In the genomic region with DNA sequence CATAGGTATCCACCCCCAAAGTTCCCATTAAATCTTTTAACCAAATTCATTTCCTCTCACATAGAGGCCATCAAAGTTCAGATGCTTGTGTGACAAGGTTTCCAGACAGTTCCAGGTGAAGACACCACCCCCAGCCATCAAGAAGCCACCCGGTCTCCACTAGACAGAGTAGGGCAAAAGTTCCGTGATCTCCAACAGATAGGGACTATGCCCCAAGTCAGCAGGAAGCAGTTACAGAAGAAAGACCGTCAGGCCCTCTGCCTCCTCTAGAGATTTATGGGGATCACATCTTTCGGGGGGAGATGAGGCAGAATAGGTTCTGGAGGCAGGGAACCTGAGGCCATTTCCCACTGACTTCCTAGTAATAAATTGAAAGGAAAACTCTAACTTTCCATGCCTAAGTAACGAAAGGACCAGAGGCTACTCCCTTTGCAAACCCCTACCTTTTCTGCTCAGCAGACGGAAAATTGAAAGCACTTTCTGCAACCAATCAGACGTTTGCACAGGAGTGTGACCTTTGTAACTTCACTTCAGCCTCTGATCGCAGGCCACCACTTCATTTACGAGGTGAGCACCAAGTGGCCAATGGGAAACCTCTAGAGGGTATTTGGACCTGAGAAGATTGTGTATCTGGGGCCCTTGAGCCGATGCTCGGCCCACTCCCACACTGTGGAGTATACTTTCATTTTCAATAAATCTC, we compare ENCODE assay signal across 24 cellular contexts.
"Had no signal": no experiment of that assay in that cellular context is flagged by ENCODE, and none has a peak within 500 bp of the region (broad histone marks: within the 10 kb centered on the region; RNA-seq: fewer than 3 reads in every experiment).

No MANE protein-coding gene starts in this region.

- H3K4me1 ChIP-seq: gastroesophageal sphincter, prostate gland, right atrium auricular region, tibial nerve had no signal

- H3K4me3 ChIP-seq: gastroesophageal sphincter, lung, ovary, prostate gland, right atrium auricular region, tibial nerve had no signal

- H3K9me3 ChIP-seq: gastroesophageal sphincter, neutrophil, ovary, prostate gland, right atrium auricular region, tibial nerve had no signal

- ATAC-seq: activated CD4-positive, CD25-positive, alpha-beta regulatory T cell treated with anti-CD3 and anti-CD28 coated beads, Interleukin-2, amount 50 U/mL, for 24 hours; activated CD8-positive, alpha-beta memory T cell treated with anti-CD3 and anti-CD28 coated beads, Interleukin-2, amount 10 ng/mL, durations not matched to agents 7 days and 5 days; activated CD8-positive, alpha-beta T cell treated with anti-CD3 and anti-CD28 coated beads for 36 hours; gastroesophageal sphincter; natural killer cell treated with Interleukin-12 subunit alpha and Interleukin-12 subunit beta and Interleukin-15 and Interleukin-18, amount 100 ng/mL, for 72 hours; stimulated activated effector memory CD8-positive, alpha-beta T cell treated with anti-CD3 and anti-CD28 coated beads, Interleukin-12 subunit alpha, Interleukin-12 subunit beta, amount 100 ng/mL, for 72 hours; stimulated activated naive CD8-positive, alpha-beta T cell treated with anti-CD3 and anti-CD28 coated beads, Interleukin-15, amount 100 ng/mL, for 72 hours had no signal

- H3K27ac ChIP-seq: epithelial cell of prostate, gastroesophageal sphincter, neutrophil, ovary, prostate gland, right atrium auricular region, tibial nerve had no signal

- H3K36me3 ChIP-seq: gastroesophageal sphincter, neutrophil, ovary, prostate gland, right atrium auricular region, tibial nerve had no signal

- H3K27me3 ChIP-seq: gastroesophageal sphincter, neutrophil, ovary, right atrium auricular region, tibial nerve had no signal

- DNase-seq: activated CD4-positive, alpha-beta T cell treated with anti-CD3 and anti-CD28 coated beads, Interleukin-2, amount 10 ng/mL, durations not matched to agents 7 days and 5 days; activated CD8-positive, alpha-beta memory T cell treated with anti-CD3 and anti-CD28 coated beads, Interleukin-2, amount 10 ng/mL, durations not matched to agents 7 days and 5 days; activated CD8-positive, alpha-beta T cell treated with anti-CD3 and anti-CD28 coated beads for 36 hours; activated effector memory CD4-positive, alpha-beta T cell treated with anti-CD3 and anti-CD28 coated beads, Interleukin-2, amount 50 U/mL, for 16 hours; activated naive CD4-positive, alpha-beta T cell treated with anti-CD3 and anti-CD28 coated beads, Interleukin-2, amount 10 ng/mL, durations not matched to agents 7 days and 5 days; activated T-cell treated with anti-CD3 and anti-CD28 coated beads for 4 hours; cerebellar nuclear complex; cortex of kidney; head of caudate nucleus; ovary; stimulated activated CD4-positive, alpha-beta T cell treated with anti-CD3 and anti-CD28 coated beads, Interleukin-12 subunit alpha, Interleukin-12 subunit beta, amount 100 ng/mL, for 4 hours; stimulated activated naive CD8-positive, alpha-beta T cell treated with anti-CD3 and anti-CD28 coated beads, Interleukin-15, amount 100 ng/mL, for 72 hours; T-helper 2 cell had no signal

- FAIRE-seq: keratinocyte had no signal
